In genomic region chr3:95289295-95289694, GRCh38 we compare ENCODE assay signal across 24 cellular contexts.
DNase-seq lines count a peak whose midpoint lies in the region; FAIRE-seq and TF ChIP-seq lines count a peak whose summit lies in the region.
"Had no signal": no experiment of that assay in that cellular context is flagged by ENCODE, and none has a peak within 500 bp of the region (broad histone marks: within the 10 kb centered on the region; RNA-seq: fewer than 3 reads in every experiment).

No MANE protein-coding gene starts in this region.

- DNase-seq in RCC 7860 (ENCODE audit: low spot score) = peak; percentile 29
- no peak for DNase-seq in chondrocyte (ENCODE audit: low spot score)
- DNase-seq in kidney tubule cell (ENCODE audit: low spot score) = peak; percentile 36
- DNase-seq in progenitor cell of endocrine pancreas (ENCODE audit: low spot score, unreplicated experiment) = no peak
- no peak for DNase-seq in T1000 (lab: John Stamatoyannopoulos, UW)
- no peak for DNase-seq in activated CD4-positive, alpha-beta T cell treated with anti-CD3 and anti-CD28 coated beads, Interleukin-2, amount 50 U/mL, for 4 hours
- DNase-seq in SW 1271 (lab: John Stamatoyannopoulos, UW) = no peak
- DNase-seq: activated CD4-positive, alpha-beta T cell treated with anti-CD3 and anti-CD28 coated beads for 4 hours; Caco-2; cortex of kidney; DND-41; hypothalamus; KBM-7; mucosa of descending colon; NCI-H1436 treated with DMSO at 0.1 percent for 48 hours; NCI-H524; RPMI8226; stimulated activated naive B cell treated with anti-CD40 and anti-IgM and Interleukin-4, amounts not matched to agents 10 μg/mL and 1 μg/mL and 100 μg/mL, for 72 hours had no signal

- TF ChIP-seq CTCF in chondrocyte (IDR thresholded peaks at IDR 0.05) (no peak), progenitor cell of endocrine pancreas (IDR thresholded peaks at IDR 0.05; ENCODE audit: unreplicated experiment) (no peak)

- peaks cover 10% of the 10 kb centered on the region for H3K4me1 Mint-ChIP-seq in chondrocyte (ENCODE audit: low read depth)
- no peaks in the 10 kb centered on the region for H3K4me1 Mint-ChIP-seq in progenitor cell of endocrine pancreas (ENCODE audit: low read depth)
- H3K4me1 Mint-ChIP-seq: brain; neural crest cell; stimulated activated naive B cell treated with anti-CD40 and anti-IgM and Interleukin-4, amounts not matched to agents 10 μg/mL and 1 μg/mL and 100 μg/mL, for 72 hours had no signal

- FAIRE-seq in A204.1 (lab: Jason Lieb, UNC) (peak; percentile 43), RCC 7860 (lab: Jason Lieb, UNC) (peak; percentile 83)
- FAIRE-seq: GM12878, islet of Langerhans had no signal

- H3K9me3 Mint-ChIP-seq in chondrocyte (ENCODE audit: low read depth) (peaks cover 4% of the 10 kb centered on the region), progenitor cell of endocrine pancreas (ENCODE audit: low read depth) (peaks cover 19% of the 10 kb centered on the region)

- H3K27me3 Mint-ChIP-seq in chondrocyte (ENCODE audit: low read depth) (no peaks in the 10 kb centered on the region), progenitor cell of endocrine pancreas (no peaks in the 10 kb centered on the region)
- H3K27me3 Mint-ChIP-seq: brain; stimulated activated naive B cell treated with anti-CD40 and anti-IgM and Interleukin-4, amounts not matched to agents 10 μg/mL and 1 μg/mL and 100 μg/mL, for 72 hours had no signal

- no peak overlapping the region for H3K4me3 Mint-ChIP-seq in chondrocyte (ENCODE audit: unreplicated experiment)
- no peak overlapping the region for H3K4me3 Mint-ChIP-seq in progenitor cell of endocrine pancreas (ENCODE audit: low read depth)
- H3K4me3 Mint-ChIP-seq: brain; neural crest cell; stimulated activated naive B cell treated with anti-CD40 and anti-IgM and Interleukin-4, amounts not matched to agents 10 μg/mL and 1 μg/mL and 100 μg/mL, for 72 hours had no signal

- H3K36me3 Mint-ChIP-seq in chondrocyte (ENCODE audit: low read depth) = no peaks in the 10 kb centered on the region
- no peaks in the 10 kb centered on the region for H3K36me3 Mint-ChIP-seq in progenitor cell of endocrine pancreas (ENCODE audit: insufficient read depth)
- H3K36me3 Mint-ChIP-seq: brain; stimulated activated naive B cell treated with anti-CD40 and anti-IgM and Interleukin-4, amounts not matched to agents 10 μg/mL and 1 μg/mL and 100 μg/mL, for 72 hours had no signal

- H3K27ac Mint-ChIP-seq in chondrocyte (ENCODE audit: unreplicated experiment) (peak overlapping the region; percentile 83), progenitor cell of endocrine pancreas (no peak overlapping the region)
- H3K27ac Mint-ChIP-seq: activated naive CD4-positive, alpha-beta T cell treated with anti-CD3 and anti-CD28 coated beads, Interleukin-2, amount 50 U/mL, for 72 hours; brain; stimulated activated naive B cell treated with anti-CD40 and anti-IgM and Interleukin-4, amounts not matched to agents 10 μg/mL and 1 μg/mL and 100 μg/mL, for 72 hours had no signal

Comparison
In these comparisons a context has a peak if more than half of its experiments do, and no peak if none do; other contexts are left out.
1. DNase-seq: peak in RCC 7860 (single experiment) and kidney tubule cell (single experiment); none in chondrocyte (single experiment), progenitor cell of endocrine pancreas (single experiment), T1000 (single experiment), activated CD4-positive, alpha-beta T cell treated with anti-CD3 and anti-CD28 coated beads, Interleukin-2, amount 50 U/mL, for 4 hours (0 of 2) and SW 1271 (0 of 2).